Comparison of ENCODE assay signal across 27 cellular contexts in the genomic region with DNA sequence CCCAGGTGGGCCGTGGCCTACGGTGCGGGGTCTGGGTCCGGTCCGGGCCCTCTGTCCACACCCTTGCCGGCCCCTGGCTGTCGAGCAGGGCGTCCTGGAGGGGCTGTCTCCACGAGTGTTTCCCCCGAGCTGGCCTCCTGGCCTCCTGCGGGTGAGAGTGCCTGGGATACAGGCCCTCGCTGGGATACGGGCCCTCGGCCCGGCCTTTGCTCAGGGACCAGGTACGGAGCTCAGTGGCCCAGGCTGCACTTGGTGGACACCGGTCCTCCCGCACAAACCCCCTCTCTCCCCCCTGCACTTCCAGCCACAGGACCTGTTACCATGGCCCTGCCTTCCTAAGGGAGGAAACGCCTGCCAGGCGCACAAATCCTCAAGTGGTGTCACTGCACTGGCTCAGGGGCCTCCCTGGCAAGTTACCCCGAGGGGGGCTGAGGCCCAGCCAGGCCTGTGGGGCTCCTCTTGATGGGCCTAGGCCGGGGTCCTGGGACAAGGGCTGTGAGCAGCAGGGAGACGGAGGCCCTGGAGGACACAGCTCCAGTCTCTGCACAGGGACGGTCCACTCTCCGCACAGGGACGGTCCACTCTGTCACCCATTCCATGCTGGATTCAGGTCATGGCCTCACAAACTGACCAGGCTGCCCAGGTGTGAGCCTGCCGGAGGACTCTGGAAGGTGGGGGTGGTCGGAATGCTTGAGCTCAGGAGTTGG. TPM values are rescaled to one million over a fixed set of nuclear protein-coding genes. Genes with fewer than 3 reads are reported as not detected.
A peak's percentile ranks its signal among the peaks of the same experiment; 100 is the strongest.
DNase-seq lines count a peak whose midpoint lies in the region; ATAC-seq, FAIRE-seq and TF ChIP-seq lines count a peak whose summit lies in the region.
"Had no signal": no experiment of that assay in that cellular context is flagged by ENCODE, and none has a peak within 500 bp of the region (broad histone marks: within the 10 kb centered on the region; RNA-seq: fewer than 3 reads in every experiment).

No MANE protein-coding gene starts in this region.

- CTCF ChIA-PET in Panc1 (lab: Charles Lee) = no interaction called here

- intact Hi-C loops in Panc1 (cut with micrococcal nuclease; ENCODE audit: unreplicated experiment) (no loop called here), upper lobe of right lung (cut with DNase I) (no loop called here)

- H3K4me3 Mint-ChIP-seq in activated naive CD8-positive, alpha-beta T cell treated with anti-CD3 and anti-CD28 coated beads, Interleukin-2, amount 10 ng/mL, durations not matched to agents 7 days and 5 days = no peak overlapping the region
- H3K4me3 Mint-ChIP-seq in activated naive CD8-positive, alpha-beta T cell treated with anti-CD3 and anti-CD28 coated beads, Interleukin-2, amount 50 U/mL, for 24 hours = no peak overlapping the region
- H3K4me3 Mint-ChIP-seq in memory B cell = no peak overlapping the region
- H3K4me3 Mint-ChIP-seq: activated CD4-positive, alpha-beta T cell treated with anti-CD3 and anti-CD28 coated beads, Interleukin-2, amount 10 ng/mL, durations not matched to agents 24 days and 14 days; effector memory CD8-positive, alpha-beta T cell had no signal

- H3K36me3 ChIP-seq in Panc1 (ENCODE audit: control insufficient read depth, insufficient read depth, low read length) (no peaks in the 10 kb centered on the region), upper lobe of right lung (no peaks in the 10 kb centered on the region)
- H3K36me3 ChIP-seq: brain microvascular endothelial cell, heart right ventricle had no signal

- peak; percentile 31 for DNase-seq in activated naive CD8-positive, alpha-beta T cell treated with anti-CD3 and anti-CD28 coated beads, Interleukin-2, amount 10 ng/mL, durations not matched to agents 7 days and 5 days
- no peak for DNase-seq in activated naive CD8-positive, alpha-beta T cell treated with anti-CD3 and anti-CD28 coated beads, Interleukin-2, amount 50 U/mL, for 24 hours
- DNase-seq in Panc1 (ENCODE audit: low read depth, low spot score) (no peak), memory B cell (ENCODE audit: low spot score in 2 of 2) (no peak), upper lobe of right lung (peak; percentile 63), GM12892 (ENCODE audit: insufficient read length) (no peak), substantia nigra (lab: John Stamatoyannopoulos, UW) (no peak)
- DNase-seq: activated CD4-positive, alpha-beta T cell treated with anti-CD3 and anti-CD28 coated beads, Interleukin-2, amount 10 ng/mL, durations not matched to agents 24 days and 14 days; activated effector memory CD4-positive, alpha-beta T cell treated with anti-CD3 and anti-CD28 coated beads, Interleukin-2, amount 50 U/mL, for 16 hours; brain microvascular endothelial cell; effector memory CD8-positive, alpha-beta T cell; foreskin keratinocyte; HCEC 1CT; heart right ventricle; NCI-H1694; NCI-H524 treated with DMSO at 0.1 percent for 48 hours; stimulated activated CD8-positive, alpha-beta memory T cell treated with anti-CD3 and anti-CD28 coated beads, Interleukin-4, amount 100 ng/mL, for 48 hours; T-helper 2 cell had no signal

- H3K36me3 Mint-ChIP-seq in activated naive CD8-positive, alpha-beta T cell treated with anti-CD3 and anti-CD28 coated beads, Interleukin-2, amount 10 ng/mL, durations not matched to agents 7 days and 5 days = peaks cover 15% of the 10 kb centered on the region
- H3K36me3 Mint-ChIP-seq in activated naive CD8-positive, alpha-beta T cell treated with anti-CD3 and anti-CD28 coated beads, Interleukin-2, amount 50 U/mL, for 24 hours (ENCODE audit: low read depth) = peaks cover 18% of the 10 kb centered on the region
- H3K36me3 Mint-ChIP-seq in memory B cell = peaks cover 1% of the 10 kb centered on the region

- in situ Hi-C loops in Panc1 (cut with HindIII; ENCODE audit: low pct_unique_long_range_greater_than_20kb, low sequenced_read_pairs) = no loop called here

- H3K27ac Mint-ChIP-seq in activated naive CD8-positive, alpha-beta T cell treated with anti-CD3 and anti-CD28 coated beads, Interleukin-2, amount 10 ng/mL, durations not matched to agents 7 days and 5 days = no peak overlapping the region
- no peak overlapping the region for H3K27ac Mint-ChIP-seq in activated naive CD8-positive, alpha-beta T cell treated with anti-CD3 and anti-CD28 coated beads, Interleukin-2, amount 50 U/mL, for 24 hours
- H3K27ac Mint-ChIP-seq in memory B cell = peak overlapping the region; percentile 91
- H3K27ac Mint-ChIP-seq: activated CD4-positive, alpha-beta T cell treated with anti-CD3 and anti-CD28 coated beads, Interleukin-2, amount 10 ng/mL, durations not matched to agents 24 days and 14 days; effector memory CD8-positive, alpha-beta T cell; progenitor cell of endocrine pancreas had no signal

- no peak for TF ChIP-seq POLR2A in GM12892 (IDR thresholded peaks at IDR 0.05; ENCODE audit: low read depth, low read length)

- no peak for TF ChIP-seq CTCF in Panc1 (IDR thresholded peaks at IDR 0.05)
- no peak for TF ChIP-seq CTCF in upper lobe of right lung (IDR thresholded peaks at IDR 0.05)

- no peak overlapping the region for H3K4me3 ChIP-seq in Panc1 (ENCODE audit: low read depth in 2 of 2, low read length in 2 of 2)
- no peak overlapping the region for H3K4me3 ChIP-seq in upper lobe of right lung
- H3K4me3 ChIP-seq: heart right ventricle, SK-N-MC had no signal

- H3K9me3 Mint-ChIP-seq in activated naive CD8-positive, alpha-beta T cell treated with anti-CD3 and anti-CD28 coated beads, Interleukin-2, amount 10 ng/mL, durations not matched to agents 7 days and 5 days = peaks cover 13% of the 10 kb centered on the region
- H3K9me3 Mint-ChIP-seq in activated naive CD8-positive, alpha-beta T cell treated with anti-CD3 and anti-CD28 coated beads, Interleukin-2, amount 50 U/mL, for 24 hours = peaks cover 4% of the 10 kb centered on the region
- H3K9me3 Mint-ChIP-seq in memory B cell = no peaks in the 10 kb centered on the region
- H3K9me3 Mint-ChIP-seq: effector memory CD8-positive, alpha-beta T cell had no signal

- H3K27me3 Mint-ChIP-seq in activated naive CD8-positive, alpha-beta T cell treated with anti-CD3 and anti-CD28 coated beads, Interleukin-2, amount 10 ng/mL, durations not matched to agents 7 days and 5 days = peaks cover 3% of the 10 kb centered on the region
- H3K27me3 Mint-ChIP-seq in activated naive CD8-positive, alpha-beta T cell treated with anti-CD3 and anti-CD28 coated beads, Interleukin-2, amount 50 U/mL, for 24 hours = no peaks in the 10 kb centered on the region
- no peaks in the 10 kb centered on the region for H3K27me3 Mint-ChIP-seq in memory B cell
- H3K27me3 Mint-ChIP-seq: activated CD4-positive, alpha-beta T cell treated with anti-CD3 and anti-CD28 coated beads, Interleukin-2, amount 10 ng/mL, durations not matched to agents 24 days and 14 days; effector memory CD8-positive, alpha-beta T cell; progenitor cell of endocrine pancreas had no signal

- ATAC-seq in activated naive CD8-positive, alpha-beta T cell treated with anti-CD3 and anti-CD28 coated beads, Interleukin-2, amount 10 ng/mL, durations not matched to agents 7 days and 5 days (ENCODE audit: low read depth) = no peak
- ATAC-seq in activated naive CD8-positive, alpha-beta T cell treated with anti-CD3 and anti-CD28 coated beads, Interleukin-2, amount 50 U/mL, for 24 hours = no peak
- ATAC-seq in Panc1 = peak; percentile 16; the same call in 1 of the 2 replicates
- ATAC-seq in memory B cell (ENCODE audit: low read depth) = no peak
- no peak for ATAC-seq in upper lobe of right lung
- ATAC-seq: effector memory CD8-positive, alpha-beta T cell; foreskin keratinocyte had no signal

- H3K4me1 ChIP-seq in Panc1 (ENCODE audit: control insufficient read depth, insufficient read depth, low read length) (no peaks in the 10 kb centered on the region), upper lobe of right lung (no peaks in the 10 kb centered on the region)
- H3K4me1 ChIP-seq: foreskin keratinocyte, heart right ventricle had no signal

- H3K4me1 Mint-ChIP-seq in activated naive CD8-positive, alpha-beta T cell treated with anti-CD3 and anti-CD28 coated beads, Interleukin-2, amount 10 ng/mL, durations not matched to agents 7 days and 5 days = no peaks in the 10 kb centered on the region
- H3K4me1 Mint-ChIP-seq in activated naive CD8-positive, alpha-beta T cell treated with anti-CD3 and anti-CD28 coated beads, Interleukin-2, amount 50 U/mL, for 24 hours = peaks cover 12% of the 10 kb centered on the region
- peaks cover 14% of the 10 kb centered on the region for H3K4me1 Mint-ChIP-seq in memory B cell

- FAIRE-seq in GM12892 (lab: Jason Lieb, UNC) = no peak
- FAIRE-seq: colon, GM19239, urothelium cell line had no signal

- no TSS peak for BruUV-seq in Panc1 (replicated peaks; lab: Mats Ljungman, UMichigan)

- POLR2A ChIA-PET in activated naive CD8-positive, alpha-beta T cell treated with anti-CD3 and anti-CD28 coated beads, Interleukin-2, amount 10 ng/mL, durations not matched to agents 7 days and 5 days (lab: Charles Lee) = no interaction called here
- POLR2A ChIA-PET in Panc1 (lab: Charles Lee) = interaction anchor here (0.6 kb wide), 1 partner anchor 13 kb away, joined by 3 read pairs; no protein-coding TSS in a partner anchor

- H3K27me3 ChIP-seq in Panc1 (ENCODE audit: control insufficient read depth, insufficient read depth, low read length) (no peaks in the 10 kb centered on the region), upper lobe of right lung (no peaks in the 10 kb centered on the region)
- H3K27me3 ChIP-seq: brain microvascular endothelial cell, foreskin keratinocyte, heart right ventricle had no signal

- H3K27ac ChIP-seq in Panc1 (ENCODE audit: low read length) (no peak overlapping the region), upper lobe of right lung (no peak overlapping the region), substantia nigra (ENCODE audit: low read depth, low read length, poor library complexity, severe bottlenecking) (no peak overlapping the region)
- H3K27ac ChIP-seq: brain microvascular endothelial cell, foreskin keratinocyte, heart right ventricle, SK-N-MC had no signal

- H3K9me3 ChIP-seq in Panc1 (ENCODE audit: control insufficient read depth, insufficient read depth, low read depth, low read length) = no peaks in the 10 kb centered on the region
- no peaks in the 10 kb centered on the region for H3K9me3 ChIP-seq in upper lobe of right lung
- H3K9me3 ChIP-seq: heart right ventricle had no signal

RNA-seq across cellular contexts. Expression of a gene that starts 18.2 kb away (rescaled TPM):
- total RNA-seq in activated naive CD8-positive, alpha-beta T cell treated with anti-CD3 and anti-CD28 coated beads, Interleukin-2, amount 10 ng/mL, durations not matched to agents 7 days and 5 days = not detected
- 0.08 TPM for total RNA-seq in Panc1 (2021; ENCODE audit: unreplicated experiment)
- not detected for polyA plus RNA-seq in Panc1 (2012; ENCODE audit: insufficient read length)
- 0.55 TPM for total RNA-seq in upper lobe of right lung
- 0.21 TPM for polyA plus RNA-seq in GM12892 (2012; ENCODE audit: missing spikeins)
- total RNA-seq: activated CD4-positive, alpha-beta T cell treated with anti-CD3 and anti-CD28 coated beads, Interleukin-2, amount 10 ng/mL, durations not matched to agents 24 days and 14 days; heart right ventricle; LHCN-M2; progenitor cell of endocrine pancreas; subcutaneous adipose tissue had no signal
- polyA plus RNA-seq: heart right ventricle, liver, neural cell had no signal

RNA-seq across cellular contexts. Expression of a gene that starts 23.6 kb away (rescaled TPM):
- 10 to 100 TPM; 22.7 to 23.0 TPM for total RNA-seq in activated naive CD8-positive, alpha-beta T cell treated with anti-CD3 and anti-CD28 coated beads, Interleukin-2, amount 10 ng/mL, durations not matched to agents 7 days and 5 days
- total RNA-seq in Panc1 (2021; ENCODE audit: unreplicated experiment) (28.8 TPM), upper lobe of right lung (9.7 TPM)
- polyA plus RNA-seq in Panc1 (2012; ENCODE audit: insufficient read length) = 25.8 TPM
- polyA plus RNA-seq in GM12892 (2012; ENCODE audit: missing spikeins) = 2.9 TPM

Comparison
In these comparisons a context has a peak if more than half of its experiments do, and no peak if none do; other contexts are left out.
1. DNase-seq: peak in activated naive CD8-positive, alpha-beta T cell treated with anti-CD3 and anti-CD28 coated beads, Interleukin-2, amount 10 ng/mL, durations not matched to agents 7 days and 5 days (single experiment) and upper lobe of right lung (single experiment); none in activated naive CD8-positive, alpha-beta T cell treated with anti-CD3 and anti-CD28 coated beads, Interleukin-2, amount 50 U/mL, for 24 hours (single experiment), Panc1 (single experiment), memory B cell (0 of 2), GM12892 (single experiment) and substantia nigra (0 of 49).